8 cellular contexts compared by ENCODE assay signal in the genomic region with DNA sequence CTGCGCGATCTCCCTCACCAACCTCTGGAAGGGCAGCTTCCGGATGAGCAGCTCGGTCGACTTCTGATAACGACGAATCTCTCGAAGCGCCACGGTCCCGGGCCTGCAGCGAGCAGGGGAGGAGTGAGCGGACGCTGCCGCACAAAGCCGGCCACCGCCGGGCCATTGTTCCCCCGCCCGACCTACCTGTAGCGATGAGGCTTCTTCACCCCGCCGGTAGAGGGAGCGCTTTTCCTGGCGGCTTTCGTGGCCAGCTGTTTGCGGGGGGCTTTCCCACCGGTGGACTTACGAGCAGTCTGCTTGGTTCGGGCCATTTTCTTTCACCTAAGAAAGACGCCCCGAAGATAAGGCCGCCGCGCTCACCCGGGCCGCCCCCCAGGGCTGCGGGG. TPM values are rescaled to one million over a fixed set of nuclear protein-coding genes. Genes with fewer than 3 reads are reported as not detected.
DNase-seq lines count a peak whose midpoint lies in the region; ATAC-seq and TF ChIP-seq lines count a peak whose summit lies in the region.

No MANE protein-coding gene starts in this region.

- CTCF ChIA-PET in activated CD8-positive, alpha-beta memory T cell treated with anti-CD3 and anti-CD28 coated beads, Interleukin-2, amount 10 ng/mL, durations not matched to agents 7 days and 5 days (lab: Charles Lee) = interaction anchor here (0.9 to 6.9 kb wide), 6 partner anchors 14 to 82 kb away, joined by 3 to 57 read pairs (median 4); a partner anchor contains a TSS
- CTCF ChIA-PET in Panc1 (lab: Charles Lee) = no interaction called here

- H3K9me3 Mint-ChIP-seq in activated CD8-positive, alpha-beta memory T cell treated with anti-CD3 and anti-CD28 coated beads, Interleukin-2, amount 10 ng/mL, durations not matched to agents 7 days and 5 days (ENCODE audit: low read depth) = no peaks in the 10 kb centered on the region

- BruUV-seq in Panc1 (replicated peaks; lab: Mats Ljungman, UMichigan) = no TSS peak

- no peak for DNase-seq in activated CD8-positive, alpha-beta memory T cell treated with anti-CD3 and anti-CD28 coated beads, Interleukin-2, amount 10 ng/mL, durations not matched to agents 7 days and 5 days
- no peak for DNase-seq in activated CD8-positive, alpha-beta memory T cell treated with anti-CD3 and anti-CD28 coated beads for 24 hours
- DNase-seq in Panc1 (ENCODE audit: low read depth, low spot score) (no peak), colonic mucosa (peak; percentile 78), upper lobe of left lung (peak in 1 of 2 donors; percentile 57)

- H3K36me3 ChIP-seq in Panc1 (ENCODE audit: control insufficient read depth, insufficient read depth, low read length) (peaks cover 28% of the 10 kb centered on the region), colonic mucosa (no peaks in the 10 kb centered on the region), mesodermal cell (ENCODE audit: control insufficient read depth, insufficient read depth, low read length) (peaks cover 36% of the 10 kb centered on the region), upper lobe of left lung (peaks cover 11 to 52% (median 20%) of the 10 kb centered on the region in 4 donors)

- H3K9me3 ChIP-seq in Panc1 (ENCODE audit: control insufficient read depth, insufficient read depth, low read depth, low read length) = no peaks in the 10 kb centered on the region
- no peaks in the 10 kb centered on the region for H3K9me3 ChIP-seq in colonic mucosa
- no peaks in the 10 kb centered on the region for H3K9me3 ChIP-seq in mesodermal cell (ENCODE audit: control insufficient read depth, low read length)
- H3K9me3 ChIP-seq in upper lobe of left lung = no peaks in the 10 kb centered on the region

- no peaks in the 10 kb centered on the region for H3K27me3 ChIP-seq in Panc1 (ENCODE audit: control insufficient read depth, insufficient read depth, low read length)
- no peaks in the 10 kb centered on the region for H3K27me3 ChIP-seq in colonic mucosa
- H3K27me3 ChIP-seq in upper lobe of left lung = no peaks in the 10 kb centered on the region

- peaks cover 37% of the 10 kb centered on the region for H3K36me3 Mint-ChIP-seq in activated CD8-positive, alpha-beta memory T cell treated with anti-CD3 and anti-CD28 coated beads, Interleukin-2, amount 10 ng/mL, durations not matched to agents 7 days and 5 days

- 0% methylated on average over 19 to 34 of the region's 38 CpGs for WGBS in mesodermal cell (ENCODE audit: insufficient coverage in 2 of 2), 2 experiments
- WGBS in upper lobe of left lung, 2 donors = 1% methylated on average over 17 to 33 of the region's 38 CpGs

- H3K4me3 ChIP-seq in Panc1 (ENCODE audit: low read depth in 2 of 2, low read length in 2 of 2) (peak overlapping the region; percentile 94 to 95), colonic mucosa (peak overlapping the region; percentile 86), mesodermal cell (ENCODE audit: extremely low read depth, insufficient read depth, low read length, poor library complexity, severe bottlenecking) (peak overlapping the region; percentile 97), upper lobe of left lung (peak overlapping the region; percentile 89 to 97 (median 90))

- H3K9ac ChIP-seq in colonic mucosa (ENCODE audit: low read depth in 2 of 2, low read length in 2 of 2) = peak overlapping the region; percentile 90 to 91

- H3K27me3 Mint-ChIP-seq in activated CD8-positive, alpha-beta memory T cell treated with anti-CD3 and anti-CD28 coated beads, Interleukin-2, amount 10 ng/mL, durations not matched to agents 7 days and 5 days = peaks cover 2% of the 10 kb centered on the region

- peaks cover 48% of the 10 kb centered on the region for H3K4me1 Mint-ChIP-seq in activated CD8-positive, alpha-beta memory T cell treated with anti-CD3 and anti-CD28 coated beads, Interleukin-2, amount 10 ng/mL, durations not matched to agents 7 days and 5 days

- H3K27ac Mint-ChIP-seq in activated CD8-positive, alpha-beta memory T cell treated with anti-CD3 and anti-CD28 coated beads, Interleukin-2, amount 10 ng/mL, durations not matched to agents 7 days and 5 days = peak overlapping the region; percentile 89

- H3K4me1 ChIP-seq in Panc1 (ENCODE audit: control insufficient read depth, insufficient read depth, low read length) (peaks cover 36% of the 10 kb centered on the region), colonic mucosa (no peaks in the 10 kb centered on the region), mesodermal cell (ENCODE audit: control insufficient read depth, insufficient read depth, low read length, poor library complexity, severe bottlenecking) (peaks cover 7% of the 10 kb centered on the region), upper lobe of left lung (peaks cover 33 to 56% (median 40%) of the 10 kb centered on the region in 4 donors)

- in situ Hi-C loops in Panc1 (cut with HindIII; ENCODE audit: low pct_unique_long_range_greater_than_20kb, low sequenced_read_pairs) = no loop called here

- peak overlapping the region; percentile 86 for H3K4me3 Mint-ChIP-seq in activated CD8-positive, alpha-beta memory T cell treated with anti-CD3 and anti-CD28 coated beads, Interleukin-2, amount 10 ng/mL, durations not matched to agents 7 days and 5 days

- POLR2A ChIA-PET in Panc1 (lab: Charles Lee) = no interaction called here

- TF ChIP-seq POLR2A in upper lobe of left lung (IDR thresholded peaks at IDR 0.05) = no peak

- TF ChIP-seq CTCF in Panc1 (IDR thresholded peaks at IDR 0.05) (peak; percentile 88), colonic mucosa (IDR thresholded peaks at IDR 0.05) (peak; percentile 60), upper lobe of left lung (IDR thresholded peaks at IDR 0.05) (peak; percentile 38 to 77 (median 66))

- no peak for TF ChIP-seq EP300 in upper lobe of left lung (IDR thresholded peaks at IDR 0.05)

- ATAC-seq in activated CD8-positive, alpha-beta memory T cell treated with anti-CD3 and anti-CD28 coated beads, Interleukin-2, amount 10 ng/mL, durations not matched to agents 7 days and 5 days = peak; percentile 4
- ATAC-seq in HG02870 (IDR thresholded peaks at IDR 0.05; ENCODE audit: unreplicated experiment) (peak; percentile 13), Panc1 (peak; percentile 8), upper lobe of left lung (ENCODE audit: low FRiP score in 2 of 2) (peak in 1 of 2 donors; percentile 0), GM18870 (IDR thresholded peaks at IDR 0.05; ENCODE audit: unreplicated experiment) (no peak)

- intact Hi-C loops in Panc1 (cut with micrococcal nuclease; ENCODE audit: unreplicated experiment) (no loop called here), colonic mucosa (cut with DNase I) (no loop called here)

- peak overlapping the region; percentile 92 for H3K27ac ChIP-seq in Panc1 (ENCODE audit: low read length)
- peak overlapping the region; percentile 98 for H3K27ac ChIP-seq in colonic mucosa
- peak overlapping the region; percentile 99 for H3K27ac ChIP-seq in mesodermal cell (ENCODE audit: low read depth, low read length, severe bottlenecking)
- H3K27ac ChIP-seq in upper lobe of left lung = peak overlapping the region; percentile 95 to 99 (median 99)

RNA-seq across cellular contexts. Expression of a gene that starts 5.8 kb away (rescaled TPM):
- 10 to 100 TPM; 32.8 to 33.1 TPM for total RNA-seq in activated CD8-positive, alpha-beta memory T cell treated with anti-CD3 and anti-CD28 coated beads, Interleukin-2, amount 10 ng/mL, durations not matched to agents 7 days and 5 days
- total RNA-seq in Panc1 (2021; ENCODE audit: unreplicated experiment) = 32.1 TPM
- 24.3 TPM for polyA plus RNA-seq in Panc1 (2012; ENCODE audit: insufficient read length)
- total RNA-seq in colonic mucosa = 10 to 100 TPM; 18.4 to 26.0 TPM
- 27.2 TPM for polyA plus RNA-seq in mesodermal cell (2013, experiment 1 of 2)
- 24.0 TPM for polyA plus RNA-seq in mesodermal cell (2013, experiment 2 of 2)
- 10 to 100 TPM; 22.4 to 97.4 (median 31.4) TPM for total RNA-seq in upper lobe of left lung

RNA-seq across cellular contexts. Expression of a gene that starts 13.9 kb away (rescaled TPM):
- 10 to 100 TPM; 46.1 to 53.7 TPM for total RNA-seq in activated CD8-positive, alpha-beta memory T cell treated with anti-CD3 and anti-CD28 coated beads, Interleukin-2, amount 10 ng/mL, durations not matched to agents 7 days and 5 days
- total RNA-seq in Panc1 (2021; ENCODE audit: unreplicated experiment) = 35.8 TPM
- 51.2 TPM for polyA plus RNA-seq in Panc1 (2012; ENCODE audit: insufficient read length)
- total RNA-seq in colonic mucosa = 10 to 100 TPM; 21.3 to 23.6 TPM
- 36.5 TPM for polyA plus RNA-seq in mesodermal cell (2013, experiment 1 of 2)
- polyA plus RNA-seq in mesodermal cell (2013, experiment 2 of 2) = 33.3 TPM
- total RNA-seq in upper lobe of left lung = 10 to 100 TPM; 18.9 to 65.7 (median 40.6) TPM

RNA-seq across cellular contexts. Expression of a gene that starts 57.6 kb away (rescaled TPM):
- 1 to 10 TPM; 1.0 to 1.1 TPM for total RNA-seq in activated CD8-positive, alpha-beta memory T cell treated with anti-CD3 and anti-CD28 coated beads, Interleukin-2, amount 10 ng/mL, durations not matched to agents 7 days and 5 days
- 100 TPM for total RNA-seq in Panc1 (2021; ENCODE audit: unreplicated experiment)
- polyA plus RNA-seq in Panc1 (2012; ENCODE audit: insufficient read length) = 115 TPM
- 100 to 1,000 TPM; 267 to 272 TPM for total RNA-seq in colonic mucosa
- 1.8 TPM for polyA plus RNA-seq in mesodermal cell (2013, experiment 1 of 2)
- polyA plus RNA-seq in mesodermal cell (2013, experiment 2 of 2) = 1.4 TPM
- total RNA-seq in upper lobe of left lung = 10 to 100 TPM; 16.8 to 75.2 (median 41.2) TPM

Comparison
In these comparisons a context has a peak if more than half of its experiments do, and no peak if none do; other contexts are left out.
1. RNA of a gene that starts 57.6 kb away (total RNA-seq): 267 to 272 TPM in colonic mucosa, 100 TPM in Panc1 (single experiment) and 16.8 to 75.2 TPM in upper lobe of left lung; 1.0 to 1.1 TPM in activated CD8-positive, alpha-beta memory T cell treated with anti-CD3 and anti-CD28 coated beads, Interleukin-2, amount 10 ng/mL, durations not matched to agents 7 days and 5 days; every median in the first group is over 4 times any median in the second.
2. Peak in every context shown above with its lines, with median percentiles within 50 percentile points of each other: H3K27ac ChIP-seq, H3K4me3 ChIP-seq and CTCF ChIP-seq.